Comparison of ENCODE assay signal across 27 cellular contexts in the genomic region with DNA sequence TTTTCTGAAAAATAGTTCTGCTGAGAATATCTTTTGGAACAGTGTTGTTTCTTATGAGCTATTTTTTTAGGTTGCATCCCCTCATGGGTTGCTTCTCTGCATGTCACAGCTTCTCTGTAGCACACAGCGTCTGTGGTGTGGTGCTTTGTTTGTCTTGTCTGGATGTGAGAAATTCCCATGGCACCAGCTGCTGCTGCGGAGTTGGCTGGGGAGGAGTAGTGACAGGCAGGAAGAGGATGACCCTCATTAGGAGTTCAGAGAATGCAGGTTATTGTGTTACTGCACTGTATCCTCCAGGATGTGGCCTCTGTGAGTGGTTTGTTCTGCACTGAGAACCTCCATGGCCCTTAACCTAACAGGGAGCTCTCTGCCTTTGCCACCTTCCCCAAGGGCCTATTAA.
DNase-seq lines count a peak whose midpoint lies in the region; ATAC-seq and TF ChIP-seq lines count a peak whose summit lies in the region.
"Had no signal": no experiment of that assay in that cellular context is flagged by ENCODE, and none has a peak within 500 bp of the region (broad histone marks: within the 10 kb centered on the region; RNA-seq: fewer than 3 reads in every experiment).

No MANE protein-coding gene starts in this region.

- H3K36me3 ChIP-seq in right lobe of liver, result no peaks in the 10 kb centered on the region
- H3K36me3 ChIP-seq: uterus had no signal

- no peak overlapping the region for H3K4me3 Mint-ChIP-seq in chondrocyte (ENCODE audit: unreplicated experiment)
- H3K4me3 Mint-ChIP-seq in HFFc6, result no peak overlapping the region
- no peak overlapping the region for H3K4me3 Mint-ChIP-seq in activated CD4-positive, alpha-beta T cell treated with anti-CD3 and anti-CD28 coated beads for 36 hours
- H3K4me3 Mint-ChIP-seq: activated B cell treated with CpG ODN at 0.5 μM for 24 hours; CD8-positive, alpha-beta memory T cell; H9; memory B cell; stimulated activated naive CD8-positive, alpha-beta T cell treated with anti-CD3 and anti-CD28 coated beads, Interleukin-15, Interleukin-2, amounts not matched to agents 100 ng/mL and 50 ng/mL, for 24 hours; T-cell had no signal

- no peak overlapping the region for H3K27ac ChIP-seq in right lobe of liver
- H3K27ac ChIP-seq: KMS-11, uterus had no signal

- H3K27me3 Mint-ChIP-seq in chondrocyte (ENCODE audit: low read depth), result no peaks in the 10 kb centered on the region
- no peaks in the 10 kb centered on the region for H3K27me3 Mint-ChIP-seq in HFFc6 (ENCODE audit: insufficient read depth)
- H3K27me3 Mint-ChIP-seq in activated CD4-positive, alpha-beta T cell treated with anti-CD3 and anti-CD28 coated beads for 36 hours, result no peaks in the 10 kb centered on the region
- H3K27me3 Mint-ChIP-seq: activated B cell treated with CpG ODN at 0.5 μM for 24 hours; CD8-positive, alpha-beta memory T cell; memory B cell; stimulated activated naive CD8-positive, alpha-beta T cell treated with anti-CD3 and anti-CD28 coated beads, Interleukin-15, Interleukin-2, amounts not matched to agents 100 ng/mL and 50 ng/mL, for 24 hours; T-cell had no signal

- H3K4me1 ChIP-seq in right lobe of liver, result no peaks in the 10 kb centered on the region
- H3K4me1 ChIP-seq: uterus had no signal

- H3K27me3 ChIP-seq in right lobe of liver, result no peaks in the 10 kb centered on the region
- H3K27me3 ChIP-seq: uterus had no signal

- TF ChIP-seq CTCF in chondrocyte (IDR thresholded peaks at IDR 0.05) (no peak), right lobe of liver (IDR thresholded peaks at IDR 0.05) (no peak), HFFc6 (IDR thresholded peaks at IDR 0.05) (no peak)

- peak overlapping the region; percentile 65 for H3K27ac Mint-ChIP-seq in chondrocyte (ENCODE audit: unreplicated experiment)
- H3K27ac Mint-ChIP-seq in HFFc6, result no peak overlapping the region
- no peak overlapping the region for H3K27ac Mint-ChIP-seq in activated CD4-positive, alpha-beta T cell treated with anti-CD3 and anti-CD28 coated beads for 36 hours
- H3K27ac Mint-ChIP-seq: activated B cell treated with CpG ODN at 0.5 μM for 24 hours; CD8-positive, alpha-beta memory T cell; H9; memory B cell; stimulated activated naive CD8-positive, alpha-beta T cell treated with anti-CD3 and anti-CD28 coated beads, Interleukin-15, Interleukin-2, amounts not matched to agents 100 ng/mL and 50 ng/mL, for 24 hours; T-cell had no signal

- peaks cover 30% of the 10 kb centered on the region for H3K4me1 Mint-ChIP-seq in chondrocyte (ENCODE audit: low read depth)
- peaks cover 21% of the 10 kb centered on the region for H3K4me1 Mint-ChIP-seq in HFFc6 (ENCODE audit: low read depth)
- no peaks in the 10 kb centered on the region for H3K4me1 Mint-ChIP-seq in activated CD4-positive, alpha-beta T cell treated with anti-CD3 and anti-CD28 coated beads for 36 hours
- H3K4me1 Mint-ChIP-seq: activated B cell treated with CpG ODN at 0.5 μM for 24 hours, memory B cell, T-cell had no signal

- CTCF ChIA-PET in activated CD4-positive, alpha-beta T cell treated with anti-CD3 and anti-CD28 coated beads for 36 hours (lab: Charles Lee), result interaction anchor here (0.5 to 1.3 kb wide), 2 partner anchors 9 to 37 kb away, joined by 3 to 4 read pairs; no protein-coding TSS in a partner anchor

- intact Hi-C loops in right lobe of liver (cut with DNase I), result no loop called here
- intact Hi-C loops in activated CD4-positive, alpha-beta T cell treated with anti-CD3 and anti-CD28 coated beads for 36 hours (cut with DNase I, micrococcal nuclease), result no loop called here

- peak; percentile 26 for DNase-seq in NCI-H748 (lab: John Stamatoyannopoulos, UW; ENCODE audit: unreplicated experiment)
- no peak for DNase-seq in NCI-H748 treated with DMSO at 0.1 percent for 48 hours (lab: John Stamatoyannopoulos, UW)
- DNase-seq in chondrocyte (ENCODE audit: low spot score), result no peak
- no peak for DNase-seq in right lobe of liver
- DNase-seq in smooth muscle cell of the brain vasculature (ENCODE audit: low read depth, low spot score), result peak; percentile 67
- no peak for DNase-seq in HFFc6
- no peak for DNase-seq in activated CD4-positive, alpha-beta T cell treated with anti-CD3 and anti-CD28 coated beads for 36 hours
- DNase-seq: activated B cell treated with CpG ODN at 0.5 μM for 24 hours; activated naive CD4-positive, alpha-beta T cell treated with Interleukin-2 at 50 U/mL for 16 hours; AML-193; CD8-positive, alpha-beta memory T cell; DMS153; effector CD4-positive, alpha-beta T cell; erythroblast; foreskin fibroblast; H9; NCI-H1436; NCI-H446; occipital lobe; SIG-M5; T-cell; uterus had no signal

- no peak for TF ChIP-seq POLR2A in right lobe of liver (IDR thresholded peaks at IDR 0.05)

- no peaks in the 10 kb centered on the region for H3K36me3 Mint-ChIP-seq in chondrocyte (ENCODE audit: low read depth)
- no peaks in the 10 kb centered on the region for H3K36me3 Mint-ChIP-seq in HFFc6 (ENCODE audit: low read depth)
- H3K36me3 Mint-ChIP-seq in activated CD4-positive, alpha-beta T cell treated with anti-CD3 and anti-CD28 coated beads for 36 hours (ENCODE audit: low read depth), result no peaks in the 10 kb centered on the region

- H3K4me3 ChIP-seq in right lobe of liver, result no peak overlapping the region
- H3K4me3 ChIP-seq: uterus had no signal

- ATAC-seq in right lobe of liver (peak in 3 of 4 donors; percentile 17 to 70 (median 54)), HG03139 (IDR thresholded peaks at IDR 0.05; ENCODE audit: unreplicated experiment) (no peak)
- ATAC-seq in activated CD4-positive, alpha-beta T cell treated with anti-CD3 and anti-CD28 coated beads for 36 hours, result no peak
- ATAC-seq: Panc1, T-cell had no signal

- H3K9me3 Mint-ChIP-seq in chondrocyte (ENCODE audit: low read depth) (peaks cover 6% of the 10 kb centered on the region), HFFc6 (no peaks in the 10 kb centered on the region)
- no peaks in the 10 kb centered on the region for H3K9me3 Mint-ChIP-seq in activated CD4-positive, alpha-beta T cell treated with anti-CD3 and anti-CD28 coated beads for 36 hours (ENCODE audit: low read depth)
- H3K9me3 Mint-ChIP-seq: activated B cell treated with CpG ODN at 0.5 μM for 24 hours, H9, T-cell had no signal

- no peaks in the 10 kb centered on the region for H3K9me3 ChIP-seq in right lobe of liver
- H3K9me3 ChIP-seq: uterus had no signal

- 70% methylated on average over 2 of the region's 2 CpGs for WGBS in right lobe of liver (ENCODE audit: insufficient coverage, low coverage, low lambda C conversion rate, missing lambda C conversion rate)

- POLR2A ChIA-PET in activated CD4-positive, alpha-beta T cell treated with anti-CD3 and anti-CD28 coated beads for 36 hours (lab: Charles Lee), result no interaction called here

Comparison
In these comparisons a context has a peak if more than half of its experiments do, and no peak if none do; other contexts are left out.
1. DNase-seq: peak in NCI-H748 (single experiment) and smooth muscle cell of the brain vasculature (single experiment); none in NCI-H748 treated with DMSO at 0.1 percent for 48 hours (single experiment), chondrocyte (single experiment), right lobe of liver (0 of 3), HFFc6 (single experiment) and activated CD4-positive, alpha-beta T cell treated with anti-CD3 and anti-CD28 coated beads for 36 hours (single experiment).
2. ATAC-seq: peak in right lobe of liver (3 of 4); none in HG03139 (single experiment) and activated CD4-positive, alpha-beta T cell treated with anti-CD3 and anti-CD28 coated beads for 36 hours (single experiment).